8 cellular contexts compared by ENCODE assay signal in genomic region chr12:49945394-49946080, GRCh38. TPM values are rescaled to one million over a fixed set of nuclear protein-coding genes. Genes with fewer than 3 reads are reported as not detected.
DNase-seq lines count a peak whose midpoint lies in the region; ATAC-seq and TF ChIP-seq lines count a peak whose summit lies in the region.

No MANE protein-coding gene starts in this region.

- intact Hi-C loops in adrenal gland (cut with DNase I) (no loop called here), left ventricle myocardium superior (cut with micrococcal nuclease) (no loop called here), prostate gland (cut with DNase I) (no loop called here)

- CTCF ChIA-PET in T-cell (lab: Charles Lee), result interaction anchor here (0.6 to 1.7 kb wide), 9 partner anchors 8 to 162 kb away, joined by 3 to 16 read pairs (median 4); partner anchors contain the start of genes RACGAP1 (in 1 of the 2) and SMARCD1 (in 1 of the 2)

- H3K27ac ChIP-seq in adrenal gland (peak overlapping the region in 3 of 5 donors; percentile 3 to 81 (median 72)), prostate gland (no peak overlapping the region), upper lobe of left lung (peak overlapping the region in 3 of 4 donors; percentile 27 to 56 (median 36))

- H3K27me3 Mint-ChIP-seq in T-cell, result peaks cover 0 to 11% of the 10 kb centered on the region in 2 donors

- DNase-seq in AG20443 (ENCODE audit: low spot score), result peak; percentile 94
- DNase-seq in GM19238 (ENCODE audit: insufficient read length, low spot score), result peak; percentile 84
- DNase-seq in Jurkat, Clone E6-1 (ENCODE audit: low read depth, low spot score), result peak; percentile 72
- DNase-seq in T-cell, result peak; percentile 33 to 82 (median 67)
- peak; percentile 86 to 95 (median 89) for DNase-seq in adrenal gland
- DNase-seq in left ventricle myocardium superior, result peak; percentile 91
- DNase-seq in prostate gland (ENCODE audit: low spot score), result peak; percentile 37
- peak; percentile 85 to 94 for DNase-seq in upper lobe of left lung

- TF ChIP-seq CTCF in adrenal gland (IDR thresholded peaks at IDR 0.05), result peak; percentile 72 to 88 (median 82)
- peak; percentile 46 to 71 (median 66) for TF ChIP-seq CTCF in prostate gland (IDR thresholded peaks at IDR 0.05)
- TF ChIP-seq CTCF in upper lobe of left lung (IDR thresholded peaks at IDR 0.05), result peak; percentile 75 to 85 (median 80)

- peak overlapping the region; percentile 84 to 97 for H3K27ac Mint-ChIP-seq in T-cell

- H3K4me1 Mint-ChIP-seq in T-cell, result peaks cover 17 to 47% (median 29%) of the 10 kb centered on the region in 3 donors

- peak overlapping the region; percentile 50 for H3K4me3 ChIP-seq in Jurkat, Clone E6-1 (ENCODE audit: low read length)
- H3K4me3 ChIP-seq in adrenal gland (peak overlapping the region in 1 of 4 donors; percentile 30), prostate gland (no peak overlapping the region), upper lobe of left lung (peak overlapping the region in 2 of 4 donors; percentile 23 to 27)

- H3K4me1 ChIP-seq in adrenal gland (replicated peaks in 1 of 2) (peaks cover 0 to 29% of the 10 kb centered on the region in 2 donors), prostate gland (replicated peaks) (no peaks in the 10 kb centered on the region), upper lobe of left lung (peaks cover 10 to 24% (median 14%) of the 10 kb centered on the region in 4 donors)

- no peaks in the 10 kb centered on the region for H3K27me3 ChIP-seq in adrenal gland
- H3K27me3 ChIP-seq in prostate gland (replicated peaks; ENCODE audit: insufficient read depth), result no peaks in the 10 kb centered on the region
- H3K27me3 ChIP-seq in upper lobe of left lung, result no peaks in the 10 kb centered on the region

- POLR2A ChIA-PET in T-cell (lab: Charles Lee), result no interaction called here

- H3K36me3 ChIP-seq in adrenal gland (replicated peaks in 1 of 2) (no peaks in the 10 kb centered on the region), prostate gland (no peaks in the 10 kb centered on the region), upper lobe of left lung (no peaks in the 10 kb centered on the region)

- 4 to 11% (median 7%) methylated on average over 25 to 28 of the region's 28 CpGs for WGBS in adrenal gland, 4 donors
- 23% methylated on average over 28 of the region's 28 CpGs for WGBS in prostate gland
- WGBS in upper lobe of left lung, 2 donors, result 11% methylated on average over 28 of the region's 28 CpGs

- peak overlapping the region; percentile 70 to 83 (median 81) for H3K4me3 Mint-ChIP-seq in T-cell

- TF ChIP-seq EP300 in upper lobe of left lung (IDR thresholded peaks at IDR 0.05), result no peak

- no peaks in the 10 kb centered on the region for H3K9me3 ChIP-seq in adrenal gland (replicated peaks in 1 of 3)
- no peaks in the 10 kb centered on the region for H3K9me3 ChIP-seq in prostate gland
- no peaks in the 10 kb centered on the region for H3K9me3 ChIP-seq in upper lobe of left lung

- TF ChIP-seq POLR2A in adrenal gland (IDR thresholded peaks at IDR 0.05), result peak in 1 of 2 donors; percentile 20
- no peak for TF ChIP-seq POLR2A in prostate gland (IDR thresholded peaks at IDR 0.05)
- TF ChIP-seq POLR2A in upper lobe of left lung (IDR thresholded peaks at IDR 0.05), result no peak

- peak; percentile 90 to 98 (median 94) for ATAC-seq in T-cell (replicated peaks in 1 of 4)
- ATAC-seq in left ventricle myocardium superior, result peak; percentile 98
- ATAC-seq in upper lobe of left lung (ENCODE audit: low FRiP score in 2 of 2), result peak; percentile 90 to 97

- H3K9me3 Mint-ChIP-seq in T-cell, result no peaks in the 10 kb centered on the region

- no peaks in the 10 kb centered on the region for H3K36me3 Mint-ChIP-seq in T-cell

RNA-seq across cellular contexts. Expression of gene AQP2, which starts 5.0 kb away (rescaled TPM):
- not detected for polyA plus RNA-seq in Jurkat, Clone E6-1 (2012; ENCODE audit: insufficient read depth, insufficient read length)
- not detected for total RNA-seq in T-cell
- total RNA-seq in adrenal gland, result 10 to 100 TPM in 3 of 8 donors, 1 to 10 TPM in 2, under 1 TPM in 2, not detected in 1; 0.10 to 53.2 (median 2.4) TPM
- polyA plus RNA-seq in adrenal gland, result 10 to 100 TPM in 1 of 3 donors, under 1 TPM in 2; 0.40 to 81.0 (median 0.61) TPM
- not detected for total RNA-seq in left ventricle myocardium superior
- total RNA-seq in prostate gland, result 1 to 10 TPM in 1 of 2 donors, not detected in 1; 2.7 TPM
- total RNA-seq in upper lobe of left lung, result under 1 TPM in 1 of 6 donors, not detected in 5; 0.15 TPM

RNA-seq across cellular contexts. Expression of gene AQP5, which starts 16.1 kb away (rescaled TPM):
- not detected for polyA plus RNA-seq in Jurkat, Clone E6-1 (2012; ENCODE audit: insufficient read depth, insufficient read length)
- total RNA-seq in T-cell, result not detected
- 1 to 10 TPM in 2 of 8 donors, under 1 TPM in 5, not detected in 1; 0.25 to 1.5 (median 0.66) TPM for total RNA-seq in adrenal gland
- polyA plus RNA-seq in adrenal gland, result 1 to 10 TPM; 1.5 to 2.6 (median 1.6) TPM
- 0.40 TPM for total RNA-seq in left ventricle myocardium superior
- 10 to 100 TPM in 1 of 2 donors, 1 to 10 TPM in 1; 3.4 to 25.8 TPM for total RNA-seq in prostate gland
- total RNA-seq in upper lobe of left lung, result 10 to 100 TPM in 5 of 6 donors, 1 to 10 TPM in 1; 7.3 to 36.6 (median 18.1) TPM

RNA-seq across cellular contexts. Expression of gene AQP6, which starts 27.2 kb away (rescaled TPM):
- not detected for polyA plus RNA-seq in Jurkat, Clone E6-1 (2012; ENCODE audit: insufficient read depth, insufficient read length)
- total RNA-seq in T-cell (not detected), adrenal gland (under 1 TPM in 2 of 8 donors, not detected in 6; 0.28 to 0.29 TPM), left ventricle myocardium superior (not detected), prostate gland (under 1 TPM in 1 of 2 donors, not detected in 1; 0.40 TPM), upper lobe of left lung (under 1 TPM in 4 of 6 donors, not detected in 2; 0.06 to 0.39 (median 0.24) TPM)
- polyA plus RNA-seq in adrenal gland, result 1 to 10 TPM in 1 of 3 donors, under 1 TPM in 1, not detected in 1; 0.20 to 1.1 TPM

RNA-seq across cellular contexts. Expression of gene FAIM2, which starts 41.8 kb away (rescaled TPM):
- 0.25 TPM for polyA plus RNA-seq in Jurkat, Clone E6-1 (2012; ENCODE audit: insufficient read depth, insufficient read length)
- under 1 TPM in 2 of 5 donors, not detected in 3; 0.25 to 0.30 TPM for total RNA-seq in T-cell
- 10 to 100 TPM in 3 of 8 donors, 1 to 10 TPM in 4, under 1 TPM in 1; 0.35 to 46.1 (median 3.6) TPM for total RNA-seq in adrenal gland
- 10 to 100 TPM; 13.4 to 50.8 (median 45.9) TPM for polyA plus RNA-seq in adrenal gland
- 8.2 TPM for total RNA-seq in left ventricle myocardium superior
- total RNA-seq in prostate gland, result 10 to 100 TPM in 1 of 2 donors, 1 to 10 TPM in 1; 2.8 to 12.0 TPM
- 1 to 10 TPM in 1 of 6 donors, under 1 TPM in 3, not detected in 2; 0.30 to 2.0 (median 0.64) TPM for total RNA-seq in upper lobe of left lung

Comparison
In these comparisons a context has a peak if more than half of its experiments do, and no peak if none do; other contexts are left out.
1. DNase-seq: peak in every context shown above with its lines; median percentile 94 in AG20443; 91 in left ventricle myocardium superior; 90 in upper lobe of left lung; 89 in adrenal gland; 84 in GM19238; 72 in Jurkat, Clone E6-1; 67 in T-cell; 37 in prostate gland.
2. H3K27ac ChIP-seq: peak in adrenal gland (3 of 5) and upper lobe of left lung (3 of 4); none in prostate gland (0 of 2).
3. Peak in every context shown above with its lines, with median percentiles within 50 percentile points of each other: ATAC-seq and CTCF ChIP-seq.